Comparison of ENCODE assay signal across 8 cellular contexts in the genomic region with DNA sequence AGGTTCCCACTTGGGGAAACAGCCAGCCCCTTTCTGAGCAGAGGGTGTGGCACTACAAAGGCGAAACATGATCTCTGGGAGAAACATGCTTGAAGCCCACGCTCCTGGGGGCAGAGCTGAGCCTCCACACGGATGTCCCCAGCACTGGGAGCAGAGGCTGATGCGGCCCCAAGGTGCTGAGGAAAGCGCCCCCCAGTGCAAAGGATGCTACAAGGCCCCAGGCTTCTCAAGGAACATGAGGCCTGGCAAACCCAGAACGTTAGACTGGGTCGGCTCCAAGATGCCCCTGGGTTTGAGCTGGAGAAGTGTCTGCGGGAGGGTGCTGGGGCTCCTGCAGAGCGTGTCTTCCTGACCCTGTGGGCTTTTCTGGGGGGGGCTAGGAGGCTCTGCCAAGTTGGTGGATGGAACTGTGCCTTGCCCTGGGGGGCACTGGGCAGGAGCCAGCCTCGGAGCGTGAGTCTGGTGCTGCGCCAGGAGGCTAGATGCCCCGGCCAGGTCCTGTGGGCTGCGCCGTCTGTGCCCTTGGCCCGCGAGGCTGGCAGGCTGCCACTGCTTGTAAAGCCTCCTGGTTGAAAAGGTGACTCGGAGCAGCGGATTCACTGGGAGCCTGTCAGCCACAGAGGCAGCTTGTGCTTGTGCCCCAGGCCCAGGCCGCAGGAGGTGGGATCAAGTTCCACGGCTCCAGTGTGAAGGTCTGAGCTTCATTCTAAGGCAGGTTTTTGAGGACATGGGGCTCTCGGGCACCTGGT. TPM values are rescaled to one million over a fixed set of nuclear protein-coding genes. Genes with fewer than 3 reads are reported as not detected.
DNase-seq lines count a peak whose midpoint lies in the region; ATAC-seq lines count a peak whose summit lies in the region.

No MANE protein-coding gene starts in this region.

- peak; percentile 92 for ATAC-seq in left ventricle myocardium superior
- peak; percentile 11 for ATAC-seq in stimulated activated naive B cell treated with anti-CD40 and anti-IgM and Interleukin-4, amounts not matched to agents 10 μg/mL and 1 μg/mL and 100 μg/mL, for 72 hours (replicated peaks)
- no peak for ATAC-seq in GM19023 (IDR thresholded peaks at IDR 0.05; ENCODE audit: unreplicated experiment)
- no peak for ATAC-seq in GM18858 (IDR thresholded peaks at IDR 0.05; ENCODE audit: unreplicated experiment)

- no peaks in the 10 kb centered on the region for H3K27me3 Mint-ChIP-seq in activated naive CD8-positive, alpha-beta T cell treated with anti-CD3 and anti-CD28 coated beads for 36 hours
- H3K27me3 Mint-ChIP-seq in stimulated activated naive B cell treated with anti-CD40 and anti-IgM and Interleukin-4, amounts not matched to agents 10 μg/mL and 1 μg/mL and 100 μg/mL, for 72 hours = no peaks in the 10 kb centered on the region

- DNase-seq in Caki2 (ENCODE audit: low read depth) (peak; percentile 59), NCI-H1092 (lab: John Stamatoyannopoulos, UW) (peak; percentile 73), left ventricle myocardium superior (peak; percentile 91), T-helper 9 cell (no peak)
- no peak for DNase-seq in activated naive CD8-positive, alpha-beta T cell treated with anti-CD3 and anti-CD28 coated beads for 36 hours
- DNase-seq in stimulated activated naive B cell treated with anti-CD40 and anti-IgM and Interleukin-4, amounts not matched to agents 10 μg/mL and 1 μg/mL and 100 μg/mL, for 72 hours = no peak

- intact Hi-C loops in left ventricle myocardium superior (cut with micrococcal nuclease) = loop anchor here (10.0 kb wide), 1 partner anchor 75 kb away; no protein-coding TSS in a partner anchor

- H3K36me3 Mint-ChIP-seq in activated naive CD8-positive, alpha-beta T cell treated with anti-CD3 and anti-CD28 coated beads for 36 hours = peaks cover 5% of the 10 kb centered on the region
- peaks cover 17 to 29% of the 10 kb centered on the region in 2 donors for H3K36me3 Mint-ChIP-seq in stimulated activated naive B cell treated with anti-CD40 and anti-IgM and Interleukin-4, amounts not matched to agents 10 μg/mL and 1 μg/mL and 100 μg/mL, for 72 hours

- peak overlapping the region; percentile 78 for H3K27ac Mint-ChIP-seq in activated naive CD8-positive, alpha-beta T cell treated with anti-CD3 and anti-CD28 coated beads for 36 hours
- H3K27ac Mint-ChIP-seq in stimulated activated naive B cell treated with anti-CD40 and anti-IgM and Interleukin-4, amounts not matched to agents 10 μg/mL and 1 μg/mL and 100 μg/mL, for 72 hours = peak overlapping the region; percentile 25

- peaks cover 53% of the 10 kb centered on the region for H3K4me1 Mint-ChIP-seq in activated naive CD8-positive, alpha-beta T cell treated with anti-CD3 and anti-CD28 coated beads for 36 hours
- peaks cover 29 to 51% of the 10 kb centered on the region in 2 donors for H3K4me1 Mint-ChIP-seq in stimulated activated naive B cell treated with anti-CD40 and anti-IgM and Interleukin-4, amounts not matched to agents 10 μg/mL and 1 μg/mL and 100 μg/mL, for 72 hours

- H3K4me3 Mint-ChIP-seq in activated naive CD8-positive, alpha-beta T cell treated with anti-CD3 and anti-CD28 coated beads for 36 hours = peak overlapping the region; percentile 69
- H3K4me3 Mint-ChIP-seq in stimulated activated naive B cell treated with anti-CD40 and anti-IgM and Interleukin-4, amounts not matched to agents 10 μg/mL and 1 μg/mL and 100 μg/mL, for 72 hours = peak overlapping the region in 1 of 2 donors; percentile 69

- in situ Hi-C loops in Caki2 (cut with HindIII; ENCODE audit: low pct_unique_long_range_greater_than_20kb, low sequenced_read_pairs) = no loop called here

- no peaks in the 10 kb centered on the region for H3K9me3 Mint-ChIP-seq in activated naive CD8-positive, alpha-beta T cell treated with anti-CD3 and anti-CD28 coated beads for 36 hours
- H3K9me3 Mint-ChIP-seq in stimulated activated naive B cell treated with anti-CD40 and anti-IgM and Interleukin-4, amounts not matched to agents 10 μg/mL and 1 μg/mL and 100 μg/mL, for 72 hours = no peaks in the 10 kb centered on the region

RNA-seq across cellular contexts. Expression of gene SYNJ2, which starts 8.1 kb away (rescaled TPM):
- 14.2 and 21.3 TPM in 2 replicates for total RNA-seq in Caki2 (2014; rRNA removed; shearing (Covaris generic); ENCODE audit: low replicate concordance)
- 10 to 100 TPM; 28.1 to 29.4 TPM for total RNA-seq in activated naive CD8-positive, alpha-beta T cell treated with anti-CD3 and anti-CD28 coated beads for 36 hours
- total RNA-seq in left ventricle myocardium superior = 14.7 TPM

Comparison
In these comparisons a context has a peak if more than half of its experiments do, and no peak if none do; other contexts are left out.
1. DNase-seq: peak in Caki2 (single experiment), NCI-H1092 (single experiment) and left ventricle myocardium superior (single experiment); none in activated naive CD8-positive, alpha-beta T cell treated with anti-CD3 and anti-CD28 coated beads for 36 hours (single experiment), stimulated activated naive B cell treated with anti-CD40 and anti-IgM and Interleukin-4, amounts not matched to agents 10 μg/mL and 1 μg/mL and 100 μg/mL, for 72 hours (single experiment) and T-helper 9 cell (single experiment).
2. ATAC-seq: peak in left ventricle myocardium superior (single experiment) and stimulated activated naive B cell treated with anti-CD40 and anti-IgM and Interleukin-4, amounts not matched to agents 10 μg/mL and 1 μg/mL and 100 μg/mL, for 72 hours (2 of 2); none in GM19023 (single experiment) and GM18858 (single experiment).